ENCODE assay signal across 26 cellular contexts in the genomic region with DNA sequence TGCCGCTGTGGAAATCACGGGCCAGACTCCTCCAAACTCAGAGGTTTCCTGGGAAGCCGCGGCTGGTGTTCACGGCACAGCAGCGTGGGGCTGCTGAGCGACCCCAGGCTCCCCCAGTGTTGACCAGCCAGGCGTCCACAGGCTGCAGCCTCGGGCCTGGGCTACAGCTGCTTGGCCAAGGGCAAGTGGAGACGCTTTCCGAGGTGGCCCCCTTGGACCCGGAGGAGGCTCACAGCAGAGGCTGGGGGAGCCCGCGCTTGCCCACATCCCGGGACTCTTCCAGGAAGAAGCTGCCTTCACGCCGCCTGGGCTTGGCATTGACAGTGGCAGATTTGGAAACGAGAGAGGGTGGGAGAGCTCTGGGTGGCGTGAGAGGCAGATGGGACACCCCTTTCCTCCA. TPM values are rescaled to one million over a fixed set of nuclear protein-coding genes. Genes with fewer than 3 reads are reported as not detected.
DNase-seq lines count a peak whose midpoint lies in the region; ATAC-seq, FAIRE-seq and TF ChIP-seq lines count a peak whose summit lies in the region.
"Had no signal": no experiment of that assay in that cellular context is flagged by ENCODE, and none has a peak within 500 bp of the region (broad histone marks: within the 10 kb centered on the region; RNA-seq: fewer than 3 reads in every experiment).

No MANE protein-coding gene starts in this region.

- no peaks in the 10 kb centered on the region for H3K79me1 ChIP-seq in H1 (ENCODE audit: low read depth, low read length)
- peaks cover 2% of the 10 kb centered on the region for H3K79me1 ChIP-seq in neuronal stem cell (ENCODE audit: low read depth, low read length)

- H2AK5ac ChIP-seq in H1 (ENCODE audit: low read depth, low read length) = no peak overlapping the region
- peak overlapping the region; percentile 53 for H2AK5ac ChIP-seq in neuronal stem cell (ENCODE audit: low read depth, low read length)

- POLR2A ChIA-PET in RWPE1 (lab: Yijun Ruan, JAX; ENCODE audit: low non-redundant PET) = no interaction called here
- POLR2A ChIA-PET in H1 (lab: Charles Lee; ENCODE audit: partially characterized antibody) = no interaction called here

- 96% methylated on average over 19 of the region's 19 CpGs; no CpG with 5 or more reads in 1 of the 2 experiments for WGBS in H1 (ENCODE audit: extremely low coverage in 1 of 2, insufficient coverage in 1 of 2, insufficient read length in 1 of 2, insufficient replicate concordance in 2 of 2, low coverage in 1 of 2, low lambda C conversion rate in 2 of 2, missing lambda C conversion rate in 1 of 2), 2 experiments
- WGBS in neuronal stem cell (ENCODE audit: extremely low coverage in 2 of 2, insufficient read length in 2 of 2, insufficient replicate concordance in 1 of 2), 2 donors = no CpG with 5 or more reads among the region's 19 CpGs

- H3K23ac ChIP-seq in H1 (ENCODE audit: insufficient read length) (no peak overlapping the region), neuronal stem cell (ENCODE audit: low read depth, low read length, poor library complexity) (no peak overlapping the region)

- no peaks in the 10 kb centered on the region for H3K9me2 ChIP-seq in GM23338 (ENCODE audit: insufficient read depth)

- H2BK12ac ChIP-seq in H1 (ENCODE audit: low read depth, low read length) (no peak overlapping the region), neuronal stem cell (ENCODE audit: low read length) (peak overlapping the region; percentile 90)

- TF ChIP-seq POLR2A in H1 (IDR thresholded peaks at IDR 0.05; ENCODE audit: control extremely low read depth in 1 of 2, low read depth in 2 of 2, low read length in 2 of 2) = no peak

- H2BK5ac ChIP-seq in H1 (ENCODE audit: low read depth, low read length) (peak overlapping the region; percentile 49; the same call in 1 of the 2 replicates), neuronal stem cell (ENCODE audit: low read length) (peak overlapping the region; percentile 60)

- no peaks in the 10 kb centered on the region for H3K79me2 ChIP-seq in GM23338 (replicated peaks; ENCODE audit: insufficient read depth)
- H3K79me2 ChIP-seq in H1 (ENCODE audit: control insufficient read depth in 1 of 2, insufficient read depth in 2 of 2, low read length in 2 of 2) = no peaks in the 10 kb centered on the region

- H2BK15ac ChIP-seq in H1 (ENCODE audit: low read length) (no peak overlapping the region), neuronal stem cell (ENCODE audit: low read length) (no peak overlapping the region)

- H3K27me3 Mint-ChIP-seq in GM23338 (ENCODE audit: insufficient read depth, low read depth, poor library complexity) = peaks cover 7% of the 10 kb centered on the region
- H3K27me3 Mint-ChIP-seq: CD4-positive, alpha-beta T cell; IgD-negative memory B cell had no signal

- H3K14ac ChIP-seq in H1 (ENCODE audit: insufficient read length) (no peak overlapping the region), neuronal stem cell (ENCODE audit: low read length) (peak overlapping the region; percentile 94)

- no peaks in the 10 kb centered on the region for H3F3A ChIP-seq in GM23338 (replicated peaks; ENCODE audit: low read depth)

- no peak overlapping the region for H4K5ac ChIP-seq in H1 (ENCODE audit: insufficient read length, low read depth, low read length)

- no peak for DNase-seq in GM23338 (ENCODE audit: low spot score)
- DNase-seq in RWPE1 (ENCODE audit: low spot score) = no peak
- no peak for DNase-seq in H1 (ENCODE audit: low read depth in 1 of 2, low spot score in 2 of 2)
- DNase-seq in neuronal stem cell (ENCODE audit: low spot score) = no peak
- no peak for DNase-seq in DMS 273 (lab: John Stamatoyannopoulos, UW; ENCODE audit: unreplicated experiment)
- no peak for DNase-seq in A172 (ENCODE audit: low spot score)
- no peak for DNase-seq in stimulated activated CD4-positive, alpha-beta T cell treated with anti-CD3 and anti-CD28 coated beads, Interleukin-2, amount 100 ng/mL, for 24 hours
- DNase-seq: 8988T; Caco-2; CD4-positive, alpha-beta T cell; DMS153; DMS79; GDM1; GOT3; KBM-7 had no signal

- H3K4me1 ChIP-seq in GM23338 (ENCODE audit: insufficient read depth) (no peaks in the 10 kb centered on the region), H1 (replicated peaks in 1 of 4; ENCODE audit: control insufficient read depth in 3 of 4, insufficient read depth in 4 of 4, low read length in 3 of 4) (no peaks in the 10 kb centered on the region; a peak in 1 of 7 replicates), neuronal stem cell (ENCODE audit: control insufficient read depth in 2 of 2, insufficient read depth in 1 of 2, low read depth in 1 of 2, low read length in 2 of 2) (peaks cover 0 to 3% of the 10 kb centered on the region in 2 donors)
- H3K4me1 ChIP-seq: Caco-2, HAP-1 had no signal

- H3K23me2 ChIP-seq in H1 (ENCODE audit: low read depth, low read length) = peaks cover 12% of the 10 kb centered on the region; the same call in 1 of the 2 replicates

- H3K36me3 Mint-ChIP-seq in GM23338 (ENCODE audit: low read depth) = no peaks in the 10 kb centered on the region
- H3K36me3 Mint-ChIP-seq: IgD-negative memory B cell had no signal

- CTCF ChIA-PET in RWPE1 (lab: Yijun Ruan, JAX) (interaction anchor here (0.6 to 1.4 kb wide), 3 partner anchors 15 to 378 kb away, joined by 3 read pairs; no protein-coding TSS in a partner anchor), H1 (lab: Charles Lee; ENCODE audit: partially characterized antibody) (interaction anchor here (1.0 to 1.9 kb wide), 2 partner anchors 12 kb away, joined by 3 to 8 read pairs; no protein-coding TSS in a partner anchor)

- TF ChIP-seq CTCF in GM23338 (conservative IDR thresholded peaks at IDR 0.05; ENCODE audit: low read depth in 2 of 2) (no peak), RWPE1 (conservative IDR thresholded peaks at IDR 0.05; ENCODE audit: low read depth) (no peak), H1 (IDR thresholded peaks at IDR 0.05; ENCODE audit: control extremely low read depth in 1 of 3, insufficient read depth in 1 of 3, low read depth in 1 of 3, low read length in 3 of 3) (no peak)

- H3K4me1 Mint-ChIP-seq in GM23338 = no peaks in the 10 kb centered on the region
- H3K4me1 Mint-ChIP-seq: IgD-negative memory B cell had no signal

- no peak for TF ChIP-seq RAD21 in H1 (IDR thresholded peaks at IDR 0.05 in 1 of 2, conservative IDR thresholded peaks at IDR 0.05 in 1 of 2; ENCODE audit: low read depth in 2 of 2, low read length in 2 of 2)

- no peak for ATAC-seq in GM23338
- no peak for ATAC-seq in GM21360 (IDR thresholded peaks at IDR 0.05; ENCODE audit: unreplicated experiment)

- H3K27ac ChIP-seq in GM23338 (ENCODE audit: low read depth) (no peak overlapping the region), RWPE1 (peak overlapping the region; percentile 68), H1 (ENCODE audit: low read depth, low read length) (no peak overlapping the region), neuronal stem cell (replicated peaks; ENCODE audit: low read length) (no peak overlapping the region)
- H3K27ac ChIP-seq: C4-2B, HL-60 had no signal

- H3K18ac ChIP-seq in H1 (ENCODE audit: extremely low read depth, low read length) (no peak overlapping the region), neuronal stem cell (ENCODE audit: low read length) (peak overlapping the region; percentile 90)

- H2AFZ ChIP-seq in GM23338 (no peak overlapping the region), H1 (ENCODE audit: low read length) (no peak overlapping the region), neuronal stem cell (ENCODE audit: low read length) (no peak overlapping the region)

- H3K4me3 Mint-ChIP-seq in GM23338 = no peak overlapping the region
- H3K4me3 Mint-ChIP-seq: CD4-positive, alpha-beta T cell; IgD-negative memory B cell had no signal

- H3K27ac Mint-ChIP-seq in GM23338 = peak overlapping the region; percentile 84; the same call in 1 of the 2 replicates
- H3K27ac Mint-ChIP-seq: CD4-positive, alpha-beta T cell; IgD-negative memory B cell had no signal

- FAIRE-seq in H1 (lab: Jason Lieb, UNC) = no peak
- FAIRE-seq: D721Med, GM12892, GM18507 had no signal

- no peak overlapping the region for H2BK20ac ChIP-seq in H1 (ENCODE audit: low read length)

- H3K9ac ChIP-seq in H1 (replicated peaks in 1 of 4; ENCODE audit: extremely low read depth in 1 of 4, low read depth in 3 of 4, low read length in 3 of 4) (no peak overlapping the region), neuronal stem cell (ENCODE audit: low read depth, low read length, poor library complexity) (no peak overlapping the region)

- H3K27me3 ChIP-seq in GM23338 (ENCODE audit: insufficient read depth) (no peaks in the 10 kb centered on the region), H1 (replicated peaks in 1 of 4; ENCODE audit: control insufficient read depth in 3 of 4, extremely low read depth in 1 of 4, insufficient read depth in 3 of 4, low read length in 3 of 4) (no peaks in the 10 kb centered on the region), neuronal stem cell (ENCODE audit: control insufficient read depth in 3 of 3, insufficient read depth in 3 of 3, low read depth in 1 of 3, low read length in 3 of 3) (peaks cover 0 to 29% (median 4%) of the 10 kb centered on the region in 3 experiments)

- no peak overlapping the region for H3K4me2 ChIP-seq in GM23338
- H3K4me2 ChIP-seq in H1 (ENCODE audit: insufficient read depth in 1 of 2, low read depth in 2 of 2, low read length in 2 of 2) = no peak overlapping the region
- no peak overlapping the region for H3K4me2 ChIP-seq in neuronal stem cell (ENCODE audit: insufficient read depth, low read length, poor library complexity, severe bottlenecking)

- no peak for TF ChIP-seq EP300 in H1 (IDR thresholded peaks at IDR 0.05; ENCODE audit: borderline replicate concordance in 1 of 2, low read depth in 2 of 2, low read length in 2 of 2)

- H3K9me3 Mint-ChIP-seq in GM23338 = no peaks in the 10 kb centered on the region
- H3K9me3 Mint-ChIP-seq: CD4-positive, alpha-beta T cell; IgD-negative memory B cell had no signal

- no peak overlapping the region for H3K4me3 ChIP-seq in GM23338
- no peak overlapping the region for H3K4me3 ChIP-seq in H1 (ENCODE audit: extremely low read depth in 1 of 4, insufficient read depth in 2 of 4, low read depth in 3 of 4, low read length in 4 of 4)
- no peak overlapping the region for H3K4me3 ChIP-seq in neuronal stem cell (ENCODE audit: low read length in 2 of 2)
- H3K4me3 ChIP-seq: HAP-1 had no signal

- H4K91ac ChIP-seq in H1 (replicated peaks; ENCODE audit: insufficient read length, low read length) (no peak overlapping the region), neuronal stem cell (ENCODE audit: low read depth, low read length, poor library complexity) (no peak overlapping the region)

- H4K8ac ChIP-seq in H1 (ENCODE audit: extremely low read depth, insufficient read depth, low read length) (no peak overlapping the region), neuronal stem cell (ENCODE audit: low read depth, low read length) (no peak overlapping the region)

- no peaks in the 10 kb centered on the region for H4K20me1 ChIP-seq in GM23338 (replicated peaks; ENCODE audit: insufficient read depth)
- peaks cover 0 to 10% of the 10 kb centered on the region in 2 experiments for H4K20me1 ChIP-seq in H1 (replicated peaks in 1 of 2; ENCODE audit: control insufficient read depth in 1 of 2, insufficient read depth in 2 of 2, low read length in 2 of 2)

- H2BK120ac ChIP-seq in H1 (replicated peaks; ENCODE audit: low read depth, low read length) = no peak overlapping the region
- no peak overlapping the region for H2BK120ac ChIP-seq in neuronal stem cell (ENCODE audit: low read depth, low read length)

- H3K4ac ChIP-seq in H1 (replicated peaks; ENCODE audit: insufficient read length, low read depth, low read length) (no peak overlapping the region), neuronal stem cell (ENCODE audit: low read length) (no peak overlapping the region)

- no peak overlapping the region for H3K56ac ChIP-seq in H1 (replicated peaks; ENCODE audit: insufficient read length, low read depth, low read length)

- H3K9me3 ChIP-seq in H1 (ENCODE audit: insufficient read depth in 2 of 2, low read depth in 1 of 2, low read length in 1 of 2) (no peaks in the 10 kb centered on the region), neuronal stem cell (replicated peaks in 1 of 2; ENCODE audit: control insufficient read depth in 2 of 2, insufficient read depth in 1 of 2, low read depth in 1 of 2, low read length in 2 of 2) (peaks cover 0 to 7% of the 10 kb centered on the region in 2 donors)
- H3K9me3 ChIP-seq: Caco-2, HAP-1 had no signal

- H3K36me3 ChIP-seq in GM23338 (ENCODE audit: insufficient read depth) (no peaks in the 10 kb centered on the region), H1 (ENCODE audit: control insufficient read depth in 2 of 4, insufficient read depth in 4 of 4, low read length in 3 of 4) (peaks cover 0 to 4% (median 0%) of the 10 kb centered on the region in 4 experiments; a peak in 2 of 8 replicates), neuronal stem cell (replicated peaks in 1 of 2; ENCODE audit: control insufficient read depth in 2 of 2, insufficient read depth in 2 of 2, low read length in 2 of 2) (peaks cover 0 to 12% of the 10 kb centered on the region in 2 donors)
- H3K36me3 ChIP-seq: HAP-1 had no signal

RNA-seq across cellular contexts. Expression of a gene that starts 53.1 kb away (rescaled TPM):
- not detected in 2 replicates for total RNA-seq in GM23338 (2014; rRNA removed; shearing (Covaris generic))
- not detected in 2 replicates for polyA plus RNA-seq in GM23338 (2016; fragmentation: Nextera tagmentation; extraction: Ambion mirVana)
- not detected in 2 replicates for total RNA-seq in H1 (2021; fragmentation: NEBNext Ultra II Directional; extraction: Animal tissue kit (Norgen Biotek cat#: 25700))
- polyA plus RNA-seq in H1 (2011; rRNA removed) = not detected in 2 replicates
- not detected for polyA plus RNA-seq in H1 (2011; cell fraction: cytosol; rRNA removed)
- not detected for polyA plus RNA-seq in H1 (2011; cell fraction: nucleus; rRNA removed)
- polyA plus RNA-seq in H1 (2012, experiment 1 of 2) = not detected in 4 replicates
- not detected for polyA plus RNA-seq in H1 (2012, experiment 2 of 2)
- polyA plus RNA-seq in H1 (2013, experiment 1 of 2) = not detected
- polyA plus RNA-seq in H1 (2013, experiment 2 of 2) = not detected
- polyA minus RNA-seq in H1 (2011; rRNA and poly(A)+ RNA removed) = not detected in 2 replicates
- polyA minus RNA-seq in H1 (2011; cell fraction: cytosol; rRNA and poly(A)+ RNA removed) = not detected
- polyA minus RNA-seq in H1 (2011; cell fraction: nucleus; rRNA and poly(A)+ RNA removed) = not detected
- not detected for polyA plus RNA-seq in neuronal stem cell (2013, experiment 1 of 2)
- not detected for polyA plus RNA-seq in neuronal stem cell (2013, experiment 2 of 2)
- not detected in 2 replicates for total RNA-seq in A172 (2014; rRNA removed; shearing (Covaris generic))
- total RNA-seq: Caco-2; CD4-positive, alpha-beta T cell; Daoy; HT1080 had no signal
- polyA plus RNA-seq: BJ, IgD-negative memory B cell had no signal
